Comparison of ENCODE assay signal across 19 cellular contexts in genomic region chr12:68416350-68416749, GRCh38.
DNase-seq lines count a peak whose midpoint lies in the region; ATAC-seq, FAIRE-seq and TF ChIP-seq lines count a peak whose summit lies in the region.
"Had no signal": no experiment of that assay in that cellular context is flagged by ENCODE, and none has a peak within 500 bp of the region (broad histone marks: within the 10 kb centered on the region; RNA-seq: fewer than 3 reads in every experiment).

No MANE protein-coding gene starts in this region.

- CTCF ChIA-PET in Panc1 (lab: Charles Lee) = no interaction called here

- H3K36me3 ChIP-seq in Panc1 (ENCODE audit: control insufficient read depth, insufficient read depth, low read length) (no peaks in the 10 kb centered on the region), neural progenitor cell (no peaks in the 10 kb centered on the region)
- H3K36me3 ChIP-seq: HAP-1 had no signal

- DNase-seq in Panc1 (ENCODE audit: low read depth, low spot score) (no peak), immature natural killer cell (no peak), neural progenitor cell (ENCODE audit: low spot score) (no peak), type B pancreatic cell (ENCODE audit: extremely low spot score, unreplicated experiment) (no peak), AG08396 (ENCODE audit: low spot score) (no peak), HPDE6-E6E7 (ENCODE audit: extremely low spot score) (no peak), H54 (ENCODE audit: insufficient read length, low spot score) (no peak)
- DNase-seq: 8988T; C1 segment of cervical spinal cord; CD4-positive, alpha-beta T cell; COR-L47; DMS153; DMS79 treated with DMSO at 0.1 percent for 48 hours; GOT3 had no signal

- in situ Hi-C loops in Panc1 (cut with HindIII; ENCODE audit: low pct_unique_long_range_greater_than_20kb, low sequenced_read_pairs) = no loop called here

- H3K4me3 ChIP-seq in Panc1 (ENCODE audit: low read depth in 2 of 2, low read length in 2 of 2) = no peak overlapping the region
- no peak overlapping the region for H3K4me3 ChIP-seq in neural progenitor cell
- H3K4me3 ChIP-seq: HAP-1 had no signal

- no peak overlapping the region for H3K9ac ChIP-seq in neural progenitor cell

- intact Hi-C loops in Panc1 (cut with micrococcal nuclease; ENCODE audit: unreplicated experiment) = no loop called here

- H3K4me2 ChIP-seq in neural progenitor cell = no peak overlapping the region

- no peaks in the 10 kb centered on the region for H3K79me2 ChIP-seq in neural progenitor cell (ENCODE audit: low read depth)

- FAIRE-seq in H54 (lab: Jason Lieb, UNC) = no peak
- FAIRE-seq: D721Med, G401.6, GM12891 had no signal

- H3K9me3 Mint-ChIP-seq in immature natural killer cell (peaks cover 0 to 12% (median 9%) of the 10 kb centered on the region in 6 donors), neural progenitor cell (peaks cover 2% of the 10 kb centered on the region), type B pancreatic cell (peaks cover 4% of the 10 kb centered on the region)
- H3K9me3 Mint-ChIP-seq: CD4-positive, alpha-beta T cell had no signal

- POLR2A ChIA-PET in Panc1 (lab: Charles Lee) = no interaction called here

- no peaks in the 10 kb centered on the region for H4K20me1 ChIP-seq in neural progenitor cell (ENCODE audit: low read depth)

- H3K27me3 Mint-ChIP-seq in immature natural killer cell (ENCODE audit: low read depth in 3 of 3) = peaks cover 9 to 25% (median 17%) of the 10 kb centered on the region in 3 donors
- H3K27me3 Mint-ChIP-seq in neural progenitor cell (ENCODE audit: insufficient read depth, low read depth) = peaks cover 2% of the 10 kb centered on the region
- H3K27me3 Mint-ChIP-seq in type B pancreatic cell = no peaks in the 10 kb centered on the region
- H3K27me3 Mint-ChIP-seq: B cell; CD4-positive, alpha-beta T cell had no signal

- H3K4me3 Mint-ChIP-seq in immature natural killer cell (peak overlapping the region; percentile 19 to 69 (median 46)), neural progenitor cell (no peak overlapping the region), type B pancreatic cell (no peak overlapping the region)
- H3K4me3 Mint-ChIP-seq: B cell; CD4-positive, alpha-beta T cell had no signal

- no peak for ATAC-seq in Panc1

- TF ChIP-seq POLR2A in H54 (IDR thresholded peaks at IDR 0.05; ENCODE audit: low read depth, low read length) = no peak

- H3K4me1 ChIP-seq in Panc1 (ENCODE audit: control insufficient read depth, insufficient read depth, low read length) (peaks cover 17% of the 10 kb centered on the region), neural progenitor cell (peaks cover 9% of the 10 kb centered on the region)
- H3K4me1 ChIP-seq: HAP-1 had no signal

- peak overlapping the region; percentile 15; the same call in 1 of the 2 replicates for H3K27ac ChIP-seq in Panc1 (ENCODE audit: low read length)
- H3K27ac ChIP-seq in neural progenitor cell = no peak overlapping the region

- no peak for TF ChIP-seq CTCF in Panc1 (IDR thresholded peaks at IDR 0.05)
- no peak for TF ChIP-seq CTCF in neural progenitor cell (IDR thresholded peaks at IDR 0.05)
- no peak for TF ChIP-seq CTCF in type B pancreatic cell (conservative IDR thresholded peaks at IDR 0.05)

- H3K9me3 ChIP-seq in Panc1 (ENCODE audit: control insufficient read depth, insufficient read depth, low read depth, low read length) (no peaks in the 10 kb centered on the region), neural progenitor cell (ENCODE audit: low read depth) (no peaks in the 10 kb centered on the region)
- H3K9me3 ChIP-seq: HAP-1 had no signal

- H2AFZ ChIP-seq in neural progenitor cell (replicated peaks) = no peak overlapping the region

- peak overlapping the region; percentile 78 to 95 (median 85) for H3K27ac Mint-ChIP-seq in immature natural killer cell
- peak overlapping the region; percentile 40 for H3K27ac Mint-ChIP-seq in neural progenitor cell
- peak overlapping the region; percentile 3 for H3K27ac Mint-ChIP-seq in type B pancreatic cell
- H3K27ac Mint-ChIP-seq: B cell; CD4-positive, alpha-beta T cell had no signal

- H3K36me3 Mint-ChIP-seq in immature natural killer cell (peaks cover 15 to 25% (median 21%) of the 10 kb centered on the region in 3 donors), neural progenitor cell (no peaks in the 10 kb centered on the region), type B pancreatic cell (no peaks in the 10 kb centered on the region)

- peaks cover 4% of the 10 kb centered on the region for H3F3A ChIP-seq in neural progenitor cell (ENCODE audit: low read depth)

- H3K27me3 ChIP-seq in Panc1 (ENCODE audit: control insufficient read depth, insufficient read depth, low read length) (no peaks in the 10 kb centered on the region), neural progenitor cell (no peaks in the 10 kb centered on the region)

- peaks cover 57 to 69% of the 10 kb centered on the region in 2 donors for H3K4me1 Mint-ChIP-seq in immature natural killer cell
- H3K4me1 Mint-ChIP-seq in neural progenitor cell = peaks cover 17% of the 10 kb centered on the region
- peaks cover 10% of the 10 kb centered on the region for H3K4me1 Mint-ChIP-seq in type B pancreatic cell (ENCODE audit: unreplicated experiment)

- no TSS peak for BruUV-seq in Panc1 (replicated peaks; lab: Mats Ljungman, UMichigan)

Comparison
In these comparisons a context has a peak if more than half of its experiments do, and no peak if none do; other contexts are left out.
1. H3K27ac Mint-ChIP-seq: peak in every context shown above with its lines; median percentile 85 in immature natural killer cell; 40 in neural progenitor cell; 3 in type B pancreatic cell.
2. H3K4me3 Mint-ChIP-seq: peak in immature natural killer cell (5 of 5); none in neural progenitor cell (single experiment) and type B pancreatic cell (single experiment).